Comparison of ENCODE assay signal across 8 cellular contexts in genomic region chr12:7091660-7092228, GRCh38. TPM values are rescaled to one million over a fixed set of nuclear protein-coding genes. Genes with fewer than 3 reads are reported as not detected.
DNase-seq lines count a peak whose midpoint lies in the region; ATAC-seq and TF ChIP-seq lines count a peak whose summit lies in the region.

No MANE protein-coding gene starts in this region.

- H3K9me3 ChIP-seq in endocrine pancreas (ENCODE audit: control insufficient read depth, low read length), result no peaks in the 10 kb centered on the region

- peak; percentile 22 for DNase-seq in AG08395 (ENCODE audit: low spot score)
- no peak for DNase-seq in LNCaP clone FGC (ENCODE audit: low read depth)
- no peak for DNase-seq in natural killer cell treated with Interleukin-12 subunit alpha and Interleukin-12 subunit beta and Interleukin-15 and Interleukin-18, amount 100 ng/mL, for 72 hours (ENCODE audit: low spot score)
- no peak for DNase-seq in germinal center (ENCODE audit: low spot score)
- no peak for DNase-seq in NCI-H524 (lab: John Stamatoyannopoulos, UW)
- DNase-seq in NCI-H2227 treated with DMSO at 0.1 percent for 48 hours (lab: John Stamatoyannopoulos, UW), result no peak

- no peaks in the 10 kb centered on the region for H3K4me1 ChIP-seq in endocrine pancreas (ENCODE audit: control insufficient read depth, insufficient read depth, low read length)

- peak overlapping the region; percentile 75 for H3K4me3 Mint-ChIP-seq in natural killer cell treated with Interleukin-12 subunit alpha and Interleukin-12 subunit beta and Interleukin-15 and Interleukin-18, amount 100 ng/mL, for 72 hours

- peak overlapping the region; percentile 42 for H3K9ac ChIP-seq in endocrine pancreas (ENCODE audit: control insufficient read depth, insufficient read depth, low read length)

- H3K36me3 ChIP-seq in endocrine pancreas (ENCODE audit: control insufficient read depth, insufficient read depth, low read length), result no peaks in the 10 kb centered on the region

- TF ChIP-seq CTCF in LNCaP clone FGC (IDR thresholded peaks at IDR 0.05; ENCODE audit: control insufficient read depth, extremely low read depth, insufficient read depth), result no peak

- ATAC-seq in natural killer cell treated with Interleukin-12 subunit alpha and Interleukin-12 subunit beta and Interleukin-15 and Interleukin-18, amount 100 ng/mL, for 72 hours, result no peak
- ATAC-seq in GM19467 (IDR thresholded peaks at IDR 0.05; ENCODE audit: unreplicated experiment), result no peak

- H3K4me1 Mint-ChIP-seq in natural killer cell treated with Interleukin-12 subunit alpha and Interleukin-12 subunit beta and Interleukin-15 and Interleukin-18, amount 100 ng/mL, for 72 hours (ENCODE audit: low read depth in 2 of 2), result peaks cover 5% of the 10 kb centered on the region in 2 donors

- H3K4me3 ChIP-seq in LNCaP clone FGC (ENCODE audit: low read depth, low read length) (peak overlapping the region; percentile 52), endocrine pancreas (ENCODE audit: control insufficient read depth, insufficient read depth, low read length) (peak overlapping the region; percentile 65)

- H3K9me3 Mint-ChIP-seq in natural killer cell treated with Interleukin-12 subunit alpha and Interleukin-12 subunit beta and Interleukin-15 and Interleukin-18, amount 100 ng/mL, for 72 hours, result no peaks in the 10 kb centered on the region

- H3K27me3 ChIP-seq in endocrine pancreas (ENCODE audit: control insufficient read depth, insufficient read depth, low read length), result no peaks in the 10 kb centered on the region

- H3K36me3 Mint-ChIP-seq in natural killer cell treated with Interleukin-12 subunit alpha and Interleukin-12 subunit beta and Interleukin-15 and Interleukin-18, amount 100 ng/mL, for 72 hours, result no peaks in the 10 kb centered on the region

- H3K27me3 Mint-ChIP-seq in natural killer cell treated with Interleukin-12 subunit alpha and Interleukin-12 subunit beta and Interleukin-15 and Interleukin-18, amount 100 ng/mL, for 72 hours, result no peaks in the 10 kb centered on the region

- peak overlapping the region in 1 of 2 donors; percentile 75 for H3K27ac Mint-ChIP-seq in natural killer cell treated with Interleukin-12 subunit alpha and Interleukin-12 subunit beta and Interleukin-15 and Interleukin-18, amount 100 ng/mL, for 72 hours

RNA-seq across cellular contexts. Expression of gene C1R, which starts 0.5 kb away (rescaled TPM):
- total RNA-seq in natural killer cell treated with Interleukin-12 subunit alpha and Interleukin-12 subunit beta and Interleukin-15 and Interleukin-18, amount 100 ng/mL, for 72 hours, result 1 to 10 TPM; 1.6 to 1.7 TPM

RNA-seq across cellular contexts. Expression of gene C1RL, which starts 17.3 kb away (rescaled TPM):
- total RNA-seq in natural killer cell treated with Interleukin-12 subunit alpha and Interleukin-12 subunit beta and Interleukin-15 and Interleukin-18, amount 100 ng/mL, for 72 hours, result 10 to 100 TPM; 24.8 to 29.1 TPM

RNA-seq across cellular contexts. Expression of gene C1S, which starts 31.2 kb away (rescaled TPM):
- total RNA-seq in natural killer cell treated with Interleukin-12 subunit alpha and Interleukin-12 subunit beta and Interleukin-15 and Interleukin-18, amount 100 ng/mL, for 72 hours, result 1 to 10 TPM; 1.3 to 4.3 TPM

RNA-seq across cellular contexts. Expression of gene RBP5, which starts 36.9 kb away (rescaled TPM):
- total RNA-seq in natural killer cell treated with Interleukin-12 subunit alpha and Interleukin-12 subunit beta and Interleukin-15 and Interleukin-18, amount 100 ng/mL, for 72 hours, result not detected

RNA-seq across cellular contexts. Expression of gene CLSTN3, which starts 38.4 kb away (rescaled TPM):
- total RNA-seq in natural killer cell treated with Interleukin-12 subunit alpha and Interleukin-12 subunit beta and Interleukin-15 and Interleukin-18, amount 100 ng/mL, for 72 hours, result 10 to 100 TPM; 36.3 to 40.0 TPM
